ENCODE assay signal across 28 cellular contexts in the genomic region with DNA sequence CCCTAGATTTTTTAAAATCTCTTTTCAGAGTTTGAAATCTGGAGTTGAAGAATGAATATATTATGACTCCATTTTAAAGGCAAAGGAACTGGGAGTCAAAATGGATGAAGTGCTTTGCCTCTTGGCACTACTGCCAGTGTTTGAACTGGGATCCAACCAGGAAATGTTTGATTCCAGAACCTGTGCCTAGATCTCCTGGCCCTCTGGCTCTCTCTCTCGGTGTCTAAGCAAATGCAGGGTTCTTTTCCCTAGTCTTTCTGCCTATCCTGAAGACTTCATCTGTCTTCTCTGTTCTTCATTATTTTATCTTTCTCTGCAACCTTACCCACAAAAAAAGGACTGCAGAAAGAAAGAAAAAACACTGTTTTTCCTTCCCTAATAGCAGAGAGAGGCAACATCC. TPM values are rescaled to one million over a fixed set of nuclear protein-coding genes. Genes with fewer than 3 reads are reported as not detected.
DNase-seq lines count a peak whose midpoint lies in the region; ATAC-seq and TF ChIP-seq lines count a peak whose summit lies in the region.
"Had no signal": no experiment of that assay in that cellular context is flagged by ENCODE, and none has a peak within 500 bp of the region (broad histone marks: within the 10 kb centered on the region; RNA-seq: fewer than 3 reads in every experiment).

No MANE protein-coding gene starts in this region.

- peak overlapping the region in 1 of 2 donors; percentile 47 for H3K4me3 Mint-ChIP-seq in activated T-cell treated with anti-CD3 and anti-CD28 coated beads, Interleukin-2, amount 50 U/mL, for 72 hours
- H3K4me3 Mint-ChIP-seq in activated T-cell treated with anti-CD3 and anti-CD28 coated beads, Interleukin-2, amount 50 U/mL, for 4 hours, result no peak overlapping the region
- H3K4me3 Mint-ChIP-seq in Calu3 (ENCODE audit: low read depth, unreplicated experiment), result no peak overlapping the region
- H3K4me3 Mint-ChIP-seq in naive thymus-derived CD8-positive, alpha-beta T cell, result peak overlapping the region; percentile 19 to 100 (median 75)

- H3K27me3 Mint-ChIP-seq in activated T-cell treated with anti-CD3 and anti-CD28 coated beads, Interleukin-2, amount 50 U/mL, for 72 hours (ENCODE audit: low read depth), result no peaks in the 10 kb centered on the region
- H3K27me3 Mint-ChIP-seq in activated T-cell treated with anti-CD3 and anti-CD28 coated beads, Interleukin-2, amount 50 U/mL, for 4 hours (ENCODE audit: low read depth), result no peaks in the 10 kb centered on the region
- H3K27me3 Mint-ChIP-seq in Calu3 (ENCODE audit: unreplicated experiment), result no peaks in the 10 kb centered on the region
- no peaks in the 10 kb centered on the region for H3K27me3 Mint-ChIP-seq in naive thymus-derived CD8-positive, alpha-beta T cell

- POLR2A ChIA-PET in naive thymus-derived CD8-positive, alpha-beta T cell (lab: Charles Lee), result interaction anchor here (1.0 to 11.7 kb wide), 3 partner anchors 9 to 116 kb away, joined by 3 to 171 read pairs (median 7); a partner anchor contains a TSS

- peaks cover 0 to 2% of the 10 kb centered on the region in 2 donors for H3K9me3 Mint-ChIP-seq in activated T-cell treated with anti-CD3 and anti-CD28 coated beads, Interleukin-2, amount 50 U/mL, for 72 hours
- peaks cover 8% of the 10 kb centered on the region for H3K9me3 Mint-ChIP-seq in activated T-cell treated with anti-CD3 and anti-CD28 coated beads, Interleukin-2, amount 50 U/mL, for 4 hours
- no peaks in the 10 kb centered on the region for H3K9me3 Mint-ChIP-seq in Calu3 (ENCODE audit: low read depth, unreplicated experiment)
- H3K9me3 Mint-ChIP-seq in activated naive CD4-positive, alpha-beta T cell treated with anti-CD3 and anti-CD28 coated beads, Interleukin-2, amount 50 U/mL, for 72 hours, result peaks cover 0 to 5% of the 10 kb centered on the region in 2 donors
- H3K9me3 Mint-ChIP-seq in naive thymus-derived CD8-positive, alpha-beta T cell, result peaks cover 0 to 3% (median 0%) of the 10 kb centered on the region in 9 donors

- H3K36me3 Mint-ChIP-seq in activated T-cell treated with anti-CD3 and anti-CD28 coated beads, Interleukin-2, amount 50 U/mL, for 72 hours (ENCODE audit: insufficient read depth in 2 of 2), result peaks cover 11 to 22% of the 10 kb centered on the region in 2 donors
- peaks cover 53% of the 10 kb centered on the region for H3K36me3 Mint-ChIP-seq in activated T-cell treated with anti-CD3 and anti-CD28 coated beads, Interleukin-2, amount 50 U/mL, for 4 hours (ENCODE audit: insufficient read depth)
- peaks cover 48% of the 10 kb centered on the region for H3K36me3 Mint-ChIP-seq in Calu3 (ENCODE audit: insufficient read depth, unreplicated experiment)
- peaks cover 29 to 31% of the 10 kb centered on the region in 2 donors for H3K36me3 Mint-ChIP-seq in activated naive CD4-positive, alpha-beta T cell treated with anti-CD3 and anti-CD28 coated beads, Interleukin-2, amount 50 U/mL, for 72 hours
- H3K36me3 Mint-ChIP-seq in naive thymus-derived CD8-positive, alpha-beta T cell, result peaks cover 5 to 27% (median 6%) of the 10 kb centered on the region in 3 donors

- H4K20me1 ChIP-seq in smooth muscle cell (ENCODE audit: low read depth), result peaks cover 33% of the 10 kb centered on the region

- H3K27me3 ChIP-seq in smooth muscle cell (ENCODE audit: low read depth), result no peaks in the 10 kb centered on the region
- H3K27me3 ChIP-seq: BLaER1 treated with 17β-estradiol and CSF1 and Interleukin-3, amounts not matched to agents 10 nM and 100 nM; esophagus muscularis mucosa; foreskin keratinocyte; heart left ventricle; pancreas; upper lobe of right lung had no signal

- no peak for DNase-seq in activated T-cell treated with anti-CD3 and anti-CD28 coated beads, Interleukin-2, amount 50 U/mL, for 72 hours
- no peak for DNase-seq in activated T-cell treated with anti-CD3 and anti-CD28 coated beads, Interleukin-2, amount 50 U/mL, for 4 hours
- DNase-seq in Calu3, result no peak
- no peak for DNase-seq in activated naive CD4-positive, alpha-beta T cell treated with anti-CD3 and anti-CD28 coated beads, Interleukin-2, amount 50 U/mL, for 72 hours (ENCODE audit: low spot score in 2 of 2)
- DNase-seq in naive thymus-derived CD8-positive, alpha-beta T cell, result no peak
- DNase-seq in smooth muscle cell (lab: John Stamatoyannopoulos, UW; ENCODE audit: unreplicated experiment), result no peak
- DNase-seq: activated gamma-delta T cell; aorta; dermis blood vessel endothelial cell; foreskin keratinocyte; heart left ventricle; KG1; kidney glomerular epithelial cell; MM.1S; NCI-H1417 treated with DMSO at 0.1 percent for 48 hours; NCI-H446; NCI-H774; pancreas; retina; small intestine; stimulated activated CD4-positive, alpha-beta T cell treated with anti-CD3 and anti-CD28 coated beads, Interleukin-2, amount 100 ng/mL, for 24 hours; substantia nigra; upper lobe of right lung had no signal

- TF ChIP-seq CTCF in Calu3 (IDR thresholded peaks at IDR 0.05; ENCODE audit: unreplicated experiment), result no peak
- no peak for TF ChIP-seq CTCF in smooth muscle cell (IDR thresholded peaks at IDR 0.05; ENCODE audit: borderline replicate concordance, insufficient read depth, poor library complexity, severe bottlenecking)

- BruUV-seq in Calu3 (replicated peaks; lab: Mats Ljungman, UMichigan), result no TSS peak

- no peak overlapping the region for H2AFZ ChIP-seq in smooth muscle cell (ENCODE audit: low read depth)

- H3K4me1 ChIP-seq in smooth muscle cell (ENCODE audit: low read depth), result peaks cover 4% of the 10 kb centered on the region

- H3K9ac ChIP-seq in smooth muscle cell (ENCODE audit: low read depth), result no peak overlapping the region
- H3K9ac ChIP-seq: BLaER1 treated with 17β-estradiol and CSF1 and Interleukin-3, amounts not matched to agents 10 nM and 100 nM had no signal

- H3K4me2 ChIP-seq in smooth muscle cell, result no peak overlapping the region
- H3K4me2 ChIP-seq: BLaER1 treated with 17β-estradiol and CSF1 and Interleukin-3, amounts not matched to agents 10 nM and 100 nM had no signal

- no peak for ATAC-seq in activated T-cell treated with anti-CD3 and anti-CD28 coated beads, Interleukin-2, amount 50 U/mL, for 72 hours (replicated peaks in 1 of 2)
- no peak for ATAC-seq in activated T-cell treated with anti-CD3 and anti-CD28 coated beads, Interleukin-2, amount 50 U/mL, for 4 hours
- ATAC-seq in activated naive CD4-positive, alpha-beta T cell treated with anti-CD3 and anti-CD28 coated beads, Interleukin-2, amount 50 U/mL, for 72 hours, result no peak
- no peak for ATAC-seq in naive thymus-derived CD8-positive, alpha-beta T cell
- no peak for ATAC-seq in HG03378 (IDR thresholded peaks at IDR 0.05; ENCODE audit: unreplicated experiment)
- ATAC-seq: foreskin keratinocyte, heart left ventricle, pancreas, upper lobe of right lung had no signal

- peaks cover 91% of the 10 kb centered on the region for H3K4me1 Mint-ChIP-seq in activated T-cell treated with anti-CD3 and anti-CD28 coated beads, Interleukin-2, amount 50 U/mL, for 72 hours (ENCODE audit: low read depth)
- peaks cover 81% of the 10 kb centered on the region for H3K4me1 Mint-ChIP-seq in activated T-cell treated with anti-CD3 and anti-CD28 coated beads, Interleukin-2, amount 50 U/mL, for 4 hours (ENCODE audit: low read depth)
- H3K4me1 Mint-ChIP-seq in Calu3 (ENCODE audit: low read depth, unreplicated experiment), result peaks cover 63% of the 10 kb centered on the region
- H3K4me1 Mint-ChIP-seq in naive thymus-derived CD8-positive, alpha-beta T cell, result peaks cover 36 to 94% (median 89%) of the 10 kb centered on the region in 4 donors

- H3K4me3 ChIP-seq in smooth muscle cell, result no peak overlapping the region
- H3K4me3 ChIP-seq: BLaER1 treated with 17β-estradiol and CSF1 and Interleukin-3, amounts not matched to agents 10 nM and 100 nM; esophagus muscularis mucosa; heart left ventricle; lung; pancreas; SK-N-MC; upper lobe of right lung had no signal

- 95% methylated on average over 1 of the region's 1 CpG for WGBS in smooth muscle cell (ENCODE audit: low lambda C conversion rate)

- CTCF ChIA-PET in Calu3 (lab: Charles Lee), result no interaction called here

- intact Hi-C loops in Calu3 (cut with micrococcal nuclease; ENCODE audit: unreplicated experiment), result no loop called here

- no peaks in the 10 kb centered on the region for H3F3A ChIP-seq in smooth muscle cell (ENCODE audit: low read depth)

- no peak overlapping the region for H3K27ac ChIP-seq in smooth muscle cell (ENCODE audit: low read depth)
- H3K27ac ChIP-seq: BLaER1 treated with 17β-estradiol and CSF1 and Interleukin-3, amounts not matched to agents 10 nM and 100 nM; esophagus muscularis mucosa; foreskin keratinocyte; heart left ventricle; pancreas; SK-N-MC; upper lobe of right lung had no signal

- H3K27ac Mint-ChIP-seq in activated T-cell treated with anti-CD3 and anti-CD28 coated beads, Interleukin-2, amount 50 U/mL, for 72 hours, result peak overlapping the region; percentile 17
- peak overlapping the region; percentile 64 for H3K27ac Mint-ChIP-seq in Calu3 (ENCODE audit: unreplicated experiment)
- peak overlapping the region; percentile 81 to 86 for H3K27ac Mint-ChIP-seq in activated naive CD4-positive, alpha-beta T cell treated with anti-CD3 and anti-CD28 coated beads, Interleukin-2, amount 50 U/mL, for 72 hours
- peak overlapping the region; percentile 81 to 100 (median 93) for H3K27ac Mint-ChIP-seq in naive thymus-derived CD8-positive, alpha-beta T cell

- no peaks in the 10 kb centered on the region for H3K9me3 ChIP-seq in smooth muscle cell (replicated peaks; ENCODE audit: low read depth)
- H3K9me3 ChIP-seq: esophagus muscularis mucosa, heart left ventricle, pancreas, upper lobe of right lung had no signal

- no peaks in the 10 kb centered on the region for H3K36me3 ChIP-seq in smooth muscle cell (ENCODE audit: low read depth)
- H3K36me3 ChIP-seq: heart left ventricle, pancreas, upper lobe of right lung had no signal

- H3K79me2 ChIP-seq in smooth muscle cell (ENCODE audit: low read depth), result peaks cover 44% of the 10 kb centered on the region

RNA-seq across cellular contexts. Expression of a gene that starts 17.0 kb away (rescaled TPM):
- total RNA-seq in activated T-cell treated with anti-CD3 and anti-CD28 coated beads, Interleukin-2, amount 50 U/mL, for 72 hours, result 100 to 1,000 TPM; 258 to 337 TPM
- 100 to 1,000 TPM; 119 to 204 (median 130) TPM for total RNA-seq in activated T-cell treated with anti-CD3 and anti-CD28 coated beads, Interleukin-2, amount 50 U/mL, for 4 hours
- total RNA-seq in Calu3 (2022) (123 and 131 TPM in 2 replicates), smooth muscle cell (37.6 and 42.1 TPM in 2 replicates)
- 100 to 1,000 TPM; 158 to 266 TPM for total RNA-seq in activated naive CD4-positive, alpha-beta T cell treated with anti-CD3 and anti-CD28 coated beads, Interleukin-2, amount 50 U/mL, for 72 hours
- total RNA-seq in naive thymus-derived CD8-positive, alpha-beta T cell, result 100 to 1,000 TPM; 537 to 544 TPM
- 100 to 1,000 TPM; 705 to 889 (median 719) TPM for polyA plus RNA-seq in naive thymus-derived CD8-positive, alpha-beta T cell
- 70.4 and 108 TPM in 2 replicates for polyA plus RNA-seq in smooth muscle cell

Comparison
In these comparisons a context has a peak if more than half of its experiments do, and no peak if none do; other contexts are left out.
1. H3K27ac Mint-ChIP-seq: peak in every context shown above with its lines; median percentile 93 in naive thymus-derived CD8-positive, alpha-beta T cell; 84 in activated naive CD4-positive, alpha-beta T cell treated with anti-CD3 and anti-CD28 coated beads, Interleukin-2, amount 50 U/mL, for 72 hours; 64 in Calu3; 17 in activated T-cell treated with anti-CD3 and anti-CD28 coated beads, Interleukin-2, amount 50 U/mL, for 72 hours.
2. H3K4me3 Mint-ChIP-seq: peak in naive thymus-derived CD8-positive, alpha-beta T cell (10 of 10); none in activated T-cell treated with anti-CD3 and anti-CD28 coated beads, Interleukin-2, amount 50 U/mL, for 4 hours (single experiment) and Calu3 (single experiment).